ENCODE assay signal across 27 cellular contexts in genomic region chr12:53145383-53145782, GRCh38. TPM values are rescaled to one million over a fixed set of nuclear protein-coding genes. Genes with fewer than 3 reads are reported as not detected.
A peak's percentile ranks its signal among the peaks of the same experiment; 100 is the strongest.
DNase-seq lines count a peak whose midpoint lies in the region; ATAC-seq and TF ChIP-seq lines count a peak whose summit lies in the region.
"Had no signal": no experiment of that assay in that cellular context is flagged by ENCODE, and none has a peak within 500 bp of the region (broad histone marks: within the 10 kb centered on the region; RNA-seq: fewer than 3 reads in every experiment).

No MANE protein-coding gene starts in this region.

- no peaks in the 10 kb centered on the region for H3K27me3 ChIP-seq in liver (ENCODE audit: control insufficient read depth in 4 of 4, insufficient read depth in 4 of 4, low read length in 3 of 4)
- H3K27me3 ChIP-seq: BLaER1, spleen, stomach, upper lobe of left lung had no signal

- H3K9me3 ChIP-seq in liver (ENCODE audit: control insufficient read depth in 4 of 4, low read length in 3 of 4), result no peaks in the 10 kb centered on the region
- H3K9me3 ChIP-seq: BLaER1, Caco-2, prostate gland, spleen, stomach, upper lobe of left lung had no signal

- WGBS in liver, result 17% methylated on average over 1 of the region's 1 CpG

- DNase-seq in HCEC 1CT, result peak; percentile 71
- peak; percentile 55 to 74 for DNase-seq in cardiac fibroblast (ENCODE audit: low read depth in 2 of 2)
- peak; percentile 51 for DNase-seq in stromal cell of bone marrow (ENCODE audit: low read depth)
- no peak for DNase-seq in AML-193 (lab: John Stamatoyannopoulos, UW)
- DNase-seq in 8988T, result no peak
- DNase-seq: activated CD4-positive, alpha-beta memory T cell treated with anti-CD3 and anti-CD28 coated beads, Interleukin-2, amount 10 ng/mL, durations not matched to agents 7 days and 5 days; amygdala; Caco-2; central memory CD4-positive, alpha-beta T cell; glutamatergic neuron; GOT3; left cardiac atrium; midbrain; NCI-H1092; NCI-H2081; spleen; stomach; upper lobe of left lung had no signal

- H3K4me3 ChIP-seq in cardiac fibroblast (replicated peaks in 1 of 2; ENCODE audit: low read depth in 2 of 2, low read length in 2 of 2), result no peak overlapping the region
- no peak overlapping the region for H3K4me3 ChIP-seq in liver (ENCODE audit: low read depth in 1 of 3, low read length in 3 of 3)
- H3K4me3 ChIP-seq: BLaER1, prostate gland, spleen, stomach, upper lobe of left lung had no signal

- no peak for ATAC-seq in HG03571 (IDR thresholded peaks at IDR 0.05; ENCODE audit: unreplicated experiment)
- ATAC-seq: left cardiac atrium had no signal

- peaks cover 0 to 11% (median 5%) of the 10 kb centered on the region in 4 donors for H3K4me1 ChIP-seq in liver (ENCODE audit: control insufficient read depth in 4 of 4, insufficient read depth in 4 of 4, low read length in 3 of 4)
- H3K4me1 ChIP-seq: prostate gland, spleen, stomach, upper lobe of left lung had no signal

- H3K36me3 ChIP-seq in liver (ENCODE audit: control insufficient read depth in 4 of 4, insufficient read depth in 3 of 4, low read depth in 1 of 4, low read length in 3 of 4), result no peaks in the 10 kb centered on the region
- H3K36me3 ChIP-seq: BLaER1, prostate gland, spleen, stomach, upper lobe of left lung had no signal

- TF ChIP-seq RAD21 in liver (IDR thresholded peaks at IDR 0.05), result peak; percentile 52 to 62

- TF ChIP-seq CTCF in cardiac fibroblast (IDR thresholded peaks at IDR 0.05; ENCODE audit: low read depth, low read length) (no peak), liver (IDR thresholded peaks at IDR 0.05; ENCODE audit: low read depth, low read length, missing input control) (no peak)

- H3K27ac ChIP-seq in liver (ENCODE audit: low read depth in 1 of 2, low read length in 2 of 2), result peak overlapping the region in 1 of 2 donors; percentile 42
- H3K27ac ChIP-seq: BLaER1, KMS-11, prostate gland, spleen, stomach, upper lobe of left lung had no signal

- H3K9ac ChIP-seq in liver (ENCODE audit: low read depth in 1 of 2, low read length in 2 of 2), result no peak overlapping the region
- H3K9ac ChIP-seq: BLaER1, KMS-11 had no signal

TF ChIP-seq in liver, 16 proteins besides CTCF, POLR2A, EP300 and RAD21:
- TF ChIP-seq NR2F2 (IDR thresholded peaks at IDR 0.05), result peak; percentile 97
- TF ChIP-seq, protein P1, sequence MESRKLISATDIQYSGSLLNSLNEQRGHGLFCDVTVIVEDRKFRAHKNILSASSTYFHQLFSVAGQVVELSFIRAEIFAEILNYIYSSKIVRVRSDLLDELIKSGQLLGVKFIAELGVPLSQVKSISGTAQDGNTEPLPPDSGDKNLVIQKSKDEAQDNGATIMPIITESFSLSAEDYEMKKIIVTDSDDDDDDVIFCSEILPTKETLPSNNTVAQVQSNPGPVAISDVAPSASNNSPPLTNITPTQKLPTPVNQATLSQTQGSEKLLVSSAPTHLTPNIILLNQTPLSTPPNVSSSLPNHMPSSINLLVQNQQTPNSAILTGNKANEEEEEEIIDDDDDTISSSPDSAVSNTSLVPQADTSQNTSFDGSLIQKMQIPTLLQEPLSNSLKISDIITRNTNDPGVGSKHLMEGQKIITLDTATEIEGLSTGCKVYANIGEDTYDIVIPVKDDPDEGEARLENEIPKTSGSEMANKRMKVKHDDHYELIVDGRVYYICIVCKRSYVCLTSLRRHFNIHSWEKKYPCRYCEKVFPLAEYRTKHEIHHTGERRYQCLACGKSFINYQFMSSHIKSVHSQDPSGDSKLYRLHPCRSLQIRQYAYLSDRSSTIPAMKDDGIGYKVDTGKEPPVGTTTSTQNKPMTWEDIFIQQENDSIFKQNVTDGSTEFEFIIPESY (IDR thresholded peaks at IDR 0.05), result peak; percentile 76
- peak; percentile 98 for TF ChIP-seq FOXA1 (IDR thresholded peaks at IDR 0.05)
- peak; percentile 100 for TF ChIP-seq HNF4A (conservative IDR thresholded peaks at IDR 0.05)
- TF ChIP-seq SP1 (IDR thresholded peaks at IDR 0.05), result peak; percentile 82
- TF ChIP-seq EGR1 (IDR thresholded peaks at IDR 0.05; ENCODE audit: low read depth in 2 of 2), result peak in 1 of 2 donors; percentile 75
- peak; percentile 67 for TF ChIP-seq ATF3 (IDR thresholded peaks at IDR 0.05)
- TF ChIP-seq MAX (IDR thresholded peaks at IDR 0.05), result peak; percentile 85
- peak in 1 of 2 donors; percentile 81 for TF ChIP-seq GABPA (IDR thresholded peaks at IDR 0.05 in 1 of 2, conservative IDR thresholded peaks at IDR 0.05 in 1 of 2)
- TF ChIP-seq JUND (IDR thresholded peaks at IDR 0.05), result peak; percentile 86 to 89
- peak; percentile 63 for TF ChIP-seq REST (IDR thresholded peaks at IDR 0.05)
- peak; percentile 89 for TF ChIP-seq FOXA2 (IDR thresholded peaks at IDR 0.05)
- peak; percentile 78 for TF ChIP-seq YY1 (IDR thresholded peaks at IDR 0.05)
- TF ChIP-seq TAF1 (conservative IDR thresholded peaks at IDR 0.05), result no peak
- TF ChIP-seq HNF4G (IDR thresholded peaks at IDR 0.05), result peak; percentile 99
- peak; percentile 99 for TF ChIP-seq RXRA (IDR thresholded peaks at IDR 0.05)

RNA-seq across cellular contexts. Expression of gene ZNF740, which starts 35.1 kb away (rescaled TPM):
- total RNA-seq in liver, result 10 to 100 TPM in 1 of 2 donors, 1 to 10 TPM in 1; 8.4 to 14.4 TPM
- 1 to 10 TPM; 1.4 to 4.3 TPM for polyA plus RNA-seq in liver

RNA-seq across cellular contexts. Expression of gene CSAD, which starts 35.3 kb away (rescaled TPM):
- total RNA-seq in liver, result 10 to 100 TPM in 1 of 2 donors, 1 to 10 TPM in 1; 4.4 to 37.1 TPM
- 10 to 100 TPM; 33.1 to 41.5 TPM for polyA plus RNA-seq in liver

RNA-seq across cellular contexts. Expression of gene SOAT2, which starts 42.1 kb away (rescaled TPM):
- total RNA-seq in liver, result 1 to 10 TPM in 1 of 2 donors, under 1 TPM in 1; 0.92 to 9.4 TPM
- polyA plus RNA-seq in liver, result 1 to 10 TPM in 1 of 2 donors, under 1 TPM in 1; 0.48 to 1.6 TPM
- total RNA-seq: Daoy, dermis microvascular lymphatic vessel endothelial cell, left cardiac atrium, NCI-H460 had no signal
- polyA plus RNA-seq: neural cell had no signal

RNA-seq across cellular contexts. Expression of gene IGFBP6, which starts 47.9 kb away (rescaled TPM):
- 10 to 100 TPM in 1 of 2 donors, 1 to 10 TPM in 1; 1.6 to 13.6 TPM for total RNA-seq in liver
- polyA plus RNA-seq in liver, result 10 to 100 TPM; 10.5 to 17.6 TPM
- polyA plus RNA-seq: neural cell had no signal

Comparison
In these comparisons a context has a peak if more than half of its experiments do, and no peak if none do; other contexts are left out.
1. DNase-seq: peak in HCEC 1CT (single experiment), cardiac fibroblast (2 of 2) and stromal cell of bone marrow (single experiment); none in AML-193 (0 of 2) and 8988T (single experiment).